In genomic region chr1:12627308-12627707, GRCh38 we compare ENCODE assay signal across 25 cellular contexts. TPM values are rescaled to one million over a fixed set of nuclear protein-coding genes. Genes with fewer than 3 reads are reported as not detected.
DNase-seq lines count a peak whose midpoint lies in the region; TF ChIP-seq lines count a peak whose summit lies in the region.
"Had no signal": no experiment of that assay in that cellular context is flagged by ENCODE, and none has a peak within 500 bp of the region (broad histone marks: within the 10 kb centered on the region; RNA-seq: fewer than 3 reads in every experiment).

No MANE protein-coding gene starts in this region.

- H3K4me1 ChIP-seq in BLaER1 (peaks cover 67% of the 10 kb centered on the region), Loucy (ENCODE audit: insufficient read depth, low read length, poor library complexity, severe bottlenecking) (peaks cover 11% of the 10 kb centered on the region)
- H3K4me1 ChIP-seq: BE2C had no signal

- no peaks in the 10 kb centered on the region for H3K79me2 ChIP-seq in Loucy (ENCODE audit: insufficient read depth, low read length)

- CTCF ChIA-PET in activated CD4-positive, alpha-beta memory T cell treated with anti-CD3 and anti-CD28 coated beads for 36 hours (lab: Charles Lee): no interaction called here
- CTCF ChIA-PET in GM10248 (lab: Yijun Ruan, JAX): no interaction called here

- H3K4me3 Mint-ChIP-seq in nephron: no peak overlapping the region
- H3K4me3 Mint-ChIP-seq in activated CD4-positive, alpha-beta memory T cell treated with anti-CD3 and anti-CD28 coated beads for 36 hours: no peak overlapping the region
- H3K4me3 Mint-ChIP-seq: CD4-positive, alpha-beta T cell had no signal

- H3K27ac Mint-ChIP-seq in nephron: peak overlapping the region; percentile 47 to 78 (median 73)
- no peak overlapping the region for H3K27ac Mint-ChIP-seq in activated CD4-positive, alpha-beta memory T cell treated with anti-CD3 and anti-CD28 coated beads for 36 hours
- H3K27ac Mint-ChIP-seq: CD4-positive, alpha-beta T cell had no signal

- peak; percentile 71 for DNase-seq in WERI-Rb-1
- DNase-seq in activated CD4-positive, alpha-beta memory T cell treated with anti-CD3 and anti-CD28 coated beads for 36 hours: no peak
- DNase-seq in GM10248 (ENCODE audit: extremely low spot score): no peak
- DNase-seq in cerebellar cortex (ENCODE audit: low spot score): no peak
- DNase-seq: 8988T; ACHN; BE2C; CD4-positive, alpha-beta T cell; GOT3; MV-4-11; NCI-H1105; NCI-H1436 treated with DMSO at 0.1 percent for 48 hours; NCI-H187 treated with DMSO at 0.1 percent for 48 hours; NCI-H2107; NCI-H524; NCI-H748 treated with DMSO at 0.1 percent for 48 hours; NK-92 treated with Interleukin-12 subunit alpha and Interleukin-12 subunit beta, amount 100 ng/mL, for 24 hours; PC-3 had no signal

- H3K27me3 ChIP-seq in BLaER1 (no peaks in the 10 kb centered on the region), Loucy (ENCODE audit: insufficient read depth, low read length, poor library complexity, severe bottlenecking) (no peaks in the 10 kb centered on the region), WERI-Rb-1 (ENCODE audit: insufficient read depth, low read depth, severe bottlenecking) (peaks cover 79% of the 10 kb centered on the region)
- H3K27me3 ChIP-seq: BE2C had no signal

- no peak overlapping the region for H3K4me3 ChIP-seq in BLaER1
- no peak overlapping the region for H3K4me3 ChIP-seq in Loucy (ENCODE audit: low read length, poor library complexity, severe bottlenecking)
- no peak overlapping the region for H3K4me3 ChIP-seq in WERI-Rb-1 (ENCODE audit: low read depth, low read length)
- H3K4me3 ChIP-seq: GM12878, K562 had no signal

- peaks cover 5% of the 10 kb centered on the region for H3K27me3 Mint-ChIP-seq in nephron (ENCODE audit: low read depth)
- H3K27me3 Mint-ChIP-seq in activated CD4-positive, alpha-beta memory T cell treated with anti-CD3 and anti-CD28 coated beads for 36 hours: no peaks in the 10 kb centered on the region
- H3K27me3 Mint-ChIP-seq: CD4-positive, alpha-beta T cell had no signal

- H3K4me2 ChIP-seq in BLaER1 (peak overlapping the region; percentile 52), Loucy (ENCODE audit: low read depth, low read length, poor library complexity, severe bottlenecking) (peak overlapping the region; percentile 40)

- intact Hi-C loops in activated CD4-positive, alpha-beta memory T cell treated with anti-CD3 and anti-CD28 coated beads for 36 hours (cut with micrococcal nuclease): no loop called here

- POLR2A ChIA-PET in activated CD4-positive, alpha-beta memory T cell treated with anti-CD3 and anti-CD28 coated beads for 36 hours (lab: Charles Lee): no interaction called here
- POLR2A ChIA-PET in GM10248 (lab: Yijun Ruan, JAX): no interaction called here

- no peaks in the 10 kb centered on the region for H3F3A ChIP-seq in Loucy (ENCODE audit: low read depth)

- H4K20me1 ChIP-seq in BLaER1: no peaks in the 10 kb centered on the region
- H4K20me1 ChIP-seq in Loucy (ENCODE audit: insufficient read depth, low read length, poor library complexity, severe bottlenecking): no peaks in the 10 kb centered on the region

- H3K9me2 ChIP-seq in Loucy (replicated peaks; ENCODE audit: low read depth, low read length): no peaks in the 10 kb centered on the region

- H3K9me3 ChIP-seq in BLaER1 (peaks cover 22% of the 10 kb centered on the region), Loucy (ENCODE audit: insufficient read depth, low read depth, low read length) (no peaks in the 10 kb centered on the region), WERI-Rb-1 (ENCODE audit: severe bottlenecking) (peaks cover 4% of the 10 kb centered on the region)
- H3K9me3 ChIP-seq: BE2C had no signal

- TF ChIP-seq CTCF in Loucy (conservative IDR thresholded peaks at IDR 0.05; ENCODE audit: low read length) (no peak), WERI-Rb-1 (IDR thresholded peaks at IDR 0.05; ENCODE audit: low read depth, low read length) (no peak), nephron (IDR thresholded peaks at IDR 0.05; ENCODE audit: unreplicated experiment in 3 of 3) (no peak), GM10248 (IDR thresholded peaks at IDR 0.05; ENCODE audit: control extremely low read depth, extremely low read depth, low read depth, missing control alignments) (no peak)

- no peak overlapping the region; the same call in 1 of the 2 replicates for H3K9ac ChIP-seq in BLaER1
- H3K9ac ChIP-seq in Loucy (ENCODE audit: low read depth, low read length, poor library complexity, severe bottlenecking): no peak overlapping the region

- H2AFZ ChIP-seq in Loucy (ENCODE audit: low read length): no peak overlapping the region

- H3K36me3 ChIP-seq in BLaER1 (no peaks in the 10 kb centered on the region), Loucy (ENCODE audit: insufficient read depth, low read length) (no peaks in the 10 kb centered on the region), WERI-Rb-1 (no peaks in the 10 kb centered on the region)
- H3K36me3 ChIP-seq: BE2C had no signal

- H3K4me1 Mint-ChIP-seq in nephron: peaks cover 23% of the 10 kb centered on the region
- H3K4me1 Mint-ChIP-seq in activated CD4-positive, alpha-beta memory T cell treated with anti-CD3 and anti-CD28 coated beads for 36 hours (ENCODE audit: low read depth): peaks cover 6% of the 10 kb centered on the region

- H3K27ac ChIP-seq in BLaER1: peak overlapping the region; percentile 5; the same call in 1 of the 2 replicates
- no peak overlapping the region for H3K27ac ChIP-seq in WERI-Rb-1

- H3K36me3 Mint-ChIP-seq in nephron (ENCODE audit: low read depth): no peaks in the 10 kb centered on the region
- no peaks in the 10 kb centered on the region for H3K36me3 Mint-ChIP-seq in activated CD4-positive, alpha-beta memory T cell treated with anti-CD3 and anti-CD28 coated beads for 36 hours

- peaks cover 2% of the 10 kb centered on the region for H3K9me3 Mint-ChIP-seq in nephron
- H3K9me3 Mint-ChIP-seq in activated CD4-positive, alpha-beta memory T cell treated with anti-CD3 and anti-CD28 coated beads for 36 hours: no peaks in the 10 kb centered on the region
- H3K9me3 Mint-ChIP-seq: CD4-positive, alpha-beta T cell had no signal

RNA-seq across cellular contexts. Expression of gene DHRS3, which starts 9.3 kb away (rescaled TPM):
- total RNA-seq in activated CD4-positive, alpha-beta memory T cell treated with anti-CD3 and anti-CD28 coated beads for 36 hours: 10 to 100 TPM; 57.6 to 58.8 TPM
- total RNA-seq: HT1080 had no signal

RNA-seq across cellular contexts. Expression of gene AADACL4, which starts 16.6 kb away (rescaled TPM):
- not detected for total RNA-seq in activated CD4-positive, alpha-beta memory T cell treated with anti-CD3 and anti-CD28 coated beads for 36 hours
- total RNA-seq: CD4-positive, alpha-beta T cell; GM12878; HT1080; K562; MCF 10A; PC-3 had no signal
